1 cellular context compared by ENCODE assay signal in the genomic region with DNA sequence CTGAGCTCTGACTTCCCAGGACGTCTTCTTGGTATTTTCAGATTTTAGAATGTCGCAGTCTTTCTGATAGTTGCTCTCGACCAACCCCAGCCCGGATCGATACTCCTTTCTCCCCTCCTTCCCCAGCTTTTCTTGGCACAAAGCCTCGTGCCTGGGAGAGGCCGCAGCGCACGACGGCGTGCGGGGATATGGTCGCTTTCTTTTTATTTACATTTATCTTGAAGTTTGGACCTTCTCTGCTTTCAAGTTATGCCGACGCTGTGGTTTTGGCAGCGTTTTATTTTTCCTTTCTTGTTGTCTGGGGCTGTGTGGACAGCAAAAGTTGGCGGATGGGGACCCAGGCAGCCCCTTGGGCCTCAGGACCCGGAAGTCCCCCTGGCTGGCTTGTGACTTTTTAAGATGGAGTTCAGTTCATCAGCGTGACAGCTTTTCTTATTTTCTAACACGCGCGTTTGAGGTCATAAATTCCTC.
TF ChIP-seq lines count a peak whose summit lies in the region.

No MANE protein-coding gene starts in this region.

TF ChIP-seq in HepG2, 621 proteins besides CTCF, POLR2A, EP300 and RAD21 (continued from another document):
- TF ChIP-seq ZNF850 (CRISPR knock-in tag; conservative IDR thresholded peaks at IDR 0.05), result no peak
- no peak for TF ChIP-seq ZNF720 (CRISPR knock-in tag; IDR thresholded peaks at IDR 0.05)
- TF ChIP-seq ZSCAN12 (CRISPR knock-in tag; IDR thresholded peaks at IDR 0.05), result peak; percentile 16; the same call in 1 of the 2 replicates
- 0 out of 2 replicates have a peak, but pooled peaks have one; percentile 26 for TF ChIP-seq JUN (CRISPR knock-in tag; IDR thresholded peaks at IDR 0.05)
- TF ChIP-seq, protein P1, sequence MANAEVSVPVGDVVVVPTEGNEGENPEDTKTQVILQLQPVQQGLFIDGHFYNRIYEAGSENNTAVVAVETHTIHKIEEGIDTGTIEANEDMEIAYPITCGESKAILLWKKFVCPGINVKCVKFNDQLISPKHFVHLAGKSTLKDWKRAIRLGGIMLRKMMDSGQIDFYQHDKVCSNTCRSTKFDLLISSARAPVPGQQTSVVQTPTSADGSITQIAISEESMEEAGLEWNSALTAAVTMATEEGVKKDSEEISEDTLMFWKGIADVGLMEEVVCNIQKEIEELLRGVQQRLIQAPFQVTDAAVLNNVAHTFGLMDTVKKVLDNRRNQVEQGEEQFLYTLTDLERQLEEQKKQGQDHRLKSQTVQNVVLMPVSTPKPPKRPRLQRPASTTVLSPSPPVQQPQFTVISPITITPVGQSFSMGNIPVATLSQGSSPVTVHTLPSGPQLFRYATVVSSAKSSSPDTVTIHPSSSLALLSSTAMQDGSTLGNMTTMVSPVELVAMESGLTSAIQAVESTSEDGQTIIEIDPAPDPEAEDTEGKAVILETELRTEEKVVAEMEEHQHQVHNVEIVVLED (CRISPR knock-in tag; IDR thresholded peaks at IDR 0.05; ENCODE audit: borderline replicate concordance), result peak; percentile 40; the same call in 1 of the 2 replicates
- TF ChIP-seq MBD4 (IDR thresholded peaks at IDR 0.05; ENCODE audit: borderline replicate concordance, low read length), result no peak; the same call in 1 of the 2 replicates
- TF ChIP-seq ISL2 (CRISPR knock-in tag; IDR thresholded peaks at IDR 0.05), result no peak; the same call in 1 of the 2 replicates
- no peak for TF ChIP-seq MTF2 (CRISPR knock-in tag; IDR thresholded peaks at IDR 0.05; ENCODE audit: borderline replicate concordance)
- TF ChIP-seq, protein P2, sequence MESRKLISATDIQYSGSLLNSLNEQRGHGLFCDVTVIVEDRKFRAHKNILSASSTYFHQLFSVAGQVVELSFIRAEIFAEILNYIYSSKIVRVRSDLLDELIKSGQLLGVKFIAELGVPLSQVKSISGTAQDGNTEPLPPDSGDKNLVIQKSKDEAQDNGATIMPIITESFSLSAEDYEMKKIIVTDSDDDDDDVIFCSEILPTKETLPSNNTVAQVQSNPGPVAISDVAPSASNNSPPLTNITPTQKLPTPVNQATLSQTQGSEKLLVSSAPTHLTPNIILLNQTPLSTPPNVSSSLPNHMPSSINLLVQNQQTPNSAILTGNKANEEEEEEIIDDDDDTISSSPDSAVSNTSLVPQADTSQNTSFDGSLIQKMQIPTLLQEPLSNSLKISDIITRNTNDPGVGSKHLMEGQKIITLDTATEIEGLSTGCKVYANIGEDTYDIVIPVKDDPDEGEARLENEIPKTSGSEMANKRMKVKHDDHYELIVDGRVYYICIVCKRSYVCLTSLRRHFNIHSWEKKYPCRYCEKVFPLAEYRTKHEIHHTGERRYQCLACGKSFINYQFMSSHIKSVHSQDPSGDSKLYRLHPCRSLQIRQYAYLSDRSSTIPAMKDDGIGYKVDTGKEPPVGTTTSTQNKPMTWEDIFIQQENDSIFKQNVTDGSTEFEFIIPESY (CRISPR knock-in tag; IDR thresholded peaks at IDR 0.05), result no peak
- no peak for TF ChIP-seq TIGD3 (CRISPR knock-in tag; IDR thresholded peaks at IDR 0.05; ENCODE audit: borderline replicate concordance)
- peak; percentile 91 for TF ChIP-seq TCF7 (IDR thresholded peaks at IDR 0.05; ENCODE audit: low read depth)
- TF ChIP-seq CHD2 (IDR thresholded peaks at IDR 0.05; ENCODE audit: low read depth, low read length), result no peak
- TF ChIP-seq TFDP1 (CRISPR knock-in tag; IDR thresholded peaks at IDR 0.05; ENCODE audit: borderline replicate concordance), result peak; percentile 69; the same call in 1 of the 2 replicates
- no peak for TF ChIP-seq RBM39 (IDR thresholded peaks at IDR 0.05; ENCODE audit: low read depth, low read length, poor library complexity, severe bottlenecking)
- peak; percentile 62 for TF ChIP-seq ZEB1 (IDR thresholded peaks at IDR 0.05; ENCODE audit: insufficient replicate concordance, low read depth)
- TF ChIP-seq, protein P3, sequence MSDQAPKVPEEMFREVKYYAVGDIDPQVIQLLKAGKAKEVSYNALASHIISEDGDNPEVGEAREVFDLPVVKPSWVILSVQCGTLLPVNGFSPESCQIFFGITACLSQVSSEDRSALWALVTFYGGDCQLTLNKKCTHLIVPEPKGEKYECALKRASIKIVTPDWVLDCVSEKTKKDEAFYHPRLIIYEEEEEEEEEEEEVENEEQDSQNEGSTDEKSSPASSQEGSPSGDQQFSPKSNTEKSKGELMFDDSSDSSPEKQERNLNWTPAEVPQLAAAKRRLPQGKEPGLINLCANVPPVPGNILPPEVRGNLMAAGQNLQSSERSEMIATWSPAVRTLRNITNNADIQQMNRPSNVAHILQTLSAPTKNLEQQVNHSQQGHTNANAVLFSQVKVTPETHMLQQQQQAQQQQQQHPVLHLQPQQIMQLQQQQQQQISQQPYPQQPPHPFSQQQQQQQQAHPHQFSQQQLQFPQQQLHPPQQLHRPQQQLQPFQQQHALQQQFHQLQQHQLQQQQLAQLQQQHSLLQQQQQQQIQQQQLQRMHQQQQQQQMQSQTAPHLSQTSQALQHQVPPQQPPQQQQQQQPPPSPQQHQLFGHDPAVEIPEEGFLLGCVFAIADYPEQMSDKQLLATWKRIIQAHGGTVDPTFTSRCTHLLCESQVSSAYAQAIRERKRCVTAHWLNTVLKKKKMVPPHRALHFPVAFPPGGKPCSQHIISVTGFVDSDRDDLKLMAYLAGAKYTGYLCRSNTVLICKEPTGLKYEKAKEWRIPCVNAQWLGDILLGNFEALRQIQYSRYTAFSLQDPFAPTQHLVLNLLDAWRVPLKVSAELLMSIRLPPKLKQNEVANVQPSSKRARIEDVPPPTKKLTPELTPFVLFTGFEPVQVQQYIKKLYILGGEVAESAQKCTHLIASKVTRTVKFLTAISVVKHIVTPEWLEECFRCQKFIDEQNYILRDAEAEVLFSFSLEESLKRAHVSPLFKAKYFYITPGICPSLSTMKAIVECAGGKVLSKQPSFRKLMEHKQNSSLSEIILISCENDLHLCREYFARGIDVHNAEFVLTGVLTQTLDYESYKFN (CRISPR knock-in tag; conservative IDR thresholded peaks at IDR 0.05), result peak; percentile 96
- TF ChIP-seq AGO2 (optimal IDR thresholded peaks at IDR 0.05; ENCODE audit: low read depth, low read length), result no peak
- TF ChIP-seq TFDP2 (CRISPR knock-in tag; IDR thresholded peaks at IDR 0.05), result peak; percentile 71
- no peak for TF ChIP-seq KMT2B (CRISPR knock-in tag; IDR thresholded peaks at IDR 0.05)
- TF ChIP-seq IKZF4 (CRISPR knock-in tag; IDR thresholded peaks at IDR 0.05; ENCODE audit: borderline replicate concordance, low read depth, not compliant biosample characterization), result no peak
- TF ChIP-seq, protein P4, sequence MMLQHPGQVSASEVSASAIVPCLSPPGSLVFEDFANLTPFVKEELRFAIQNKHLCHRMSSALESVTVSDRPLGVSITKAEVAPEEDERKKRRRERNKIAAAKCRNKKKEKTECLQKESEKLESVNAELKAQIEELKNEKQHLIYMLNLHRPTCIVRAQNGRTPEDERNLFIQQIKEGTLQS (CRISPR knock-in tag; IDR thresholded peaks at IDR 0.05), result no peak
- no peak for TF ChIP-seq HMGA1 (CRISPR knock-in tag; conservative IDR thresholded peaks at IDR 0.05)
- TF ChIP-seq HOXA3 (CRISPR knock-in tag; IDR thresholded peaks at IDR 0.05), result peak; percentile 74
- TF ChIP-seq ZNF326 (CRISPR knock-in tag; IDR thresholded peaks at IDR 0.05; ENCODE audit: borderline replicate concordance), result no peak
- no peak for TF ChIP-seq KLF9 (CRISPR knock-in tag; IDR thresholded peaks at IDR 0.05; ENCODE audit: low read depth)
- no peak for TF ChIP-seq NFE2L2 (IDR thresholded peaks at IDR 0.05; ENCODE audit: low read length)
- TF ChIP-seq ZNF670 (CRISPR knock-in tag; IDR thresholded peaks at IDR 0.05; ENCODE audit: borderline replicate concordance), result no peak
- TF ChIP-seq ZNF24 (IDR thresholded peaks at IDR 0.05), result no peak
- TF ChIP-seq, protein P5, sequence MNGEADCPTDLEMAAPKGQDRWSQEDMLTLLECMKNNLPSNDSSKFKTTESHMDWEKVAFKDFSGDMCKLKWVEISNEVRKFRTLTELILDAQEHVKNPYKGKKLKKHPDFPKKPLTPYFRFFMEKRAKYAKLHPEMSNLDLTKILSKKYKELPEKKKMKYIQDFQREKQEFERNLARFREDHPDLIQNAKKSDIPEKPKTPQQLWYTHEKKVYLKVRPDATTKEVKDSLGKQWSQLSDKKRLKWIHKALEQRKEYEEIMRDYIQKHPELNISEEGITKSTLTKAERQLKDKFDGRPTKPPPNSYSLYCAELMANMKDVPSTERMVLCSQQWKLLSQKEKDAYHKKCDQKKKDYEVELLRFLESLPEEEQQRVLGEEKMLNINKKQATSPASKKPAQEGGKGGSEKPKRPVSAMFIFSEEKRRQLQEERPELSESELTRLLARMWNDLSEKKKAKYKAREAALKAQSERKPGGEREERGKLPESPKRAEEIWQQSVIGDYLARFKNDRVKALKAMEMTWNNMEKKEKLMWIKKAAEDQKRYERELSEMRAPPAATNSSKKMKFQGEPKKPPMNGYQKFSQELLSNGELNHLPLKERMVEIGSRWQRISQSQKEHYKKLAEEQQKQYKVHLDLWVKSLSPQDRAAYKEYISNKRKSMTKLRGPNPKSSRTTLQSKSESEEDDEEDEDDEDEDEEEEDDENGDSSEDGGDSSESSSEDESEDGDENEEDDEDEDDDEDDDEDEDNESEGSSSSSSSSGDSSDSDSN (CRISPR knock-in tag; IDR thresholded peaks at IDR 0.05), result no peak
- no peak for TF ChIP-seq ZBTB38 (CRISPR knock-in tag; IDR thresholded peaks at IDR 0.05)
- no peak for TF ChIP-seq TRIM24 (CRISPR knock-in tag; IDR thresholded peaks at IDR 0.05)
TF ChIP-seq in HepG2: peak in this region for 182.
